Comparison of ENCODE assay signal across 23 cellular contexts in genomic region chr2:228527481-228527880, GRCh38.
A peak's percentile ranks its signal among the peaks of the same experiment; 100 is the strongest.
DNase-seq lines count a peak whose midpoint lies in the region; ATAC-seq and TF ChIP-seq lines count a peak whose summit lies in the region.
"Had no signal": no experiment of that assay in that cellular context is flagged by ENCODE, and none has a peak within 500 bp of the region (broad histone marks: within the 10 kb centered on the region; RNA-seq: fewer than 3 reads in every experiment).

No MANE protein-coding gene starts in this region.

- no peaks in the 10 kb centered on the region for H3K79me1 ChIP-seq in IMR-90 (ENCODE audit: low read depth in 1 of 2, low read length in 2 of 2)

- H2BK15ac ChIP-seq in IMR-90 (ENCODE audit: low read depth, low read length), result no peak overlapping the region

- no peak overlapping the region for H3K4me3 ChIP-seq in IMR-90 (ENCODE audit: insufficient read depth, low read depth, low read length)
- H3K4me3 ChIP-seq: BLaER1, K562, MG63 had no signal

- H3K27me3 ChIP-seq in IMR-90 (ENCODE audit: control insufficient read depth, insufficient read depth, low read length), result no peaks in the 10 kb centered on the region
- H3K27me3 ChIP-seq: BLaER1, MG63 had no signal

- H2AK9ac ChIP-seq in IMR-90 (replicated peaks; ENCODE audit: low read depth, low read length, poor library complexity), result no peak overlapping the region

- no peak overlapping the region for H2AFZ ChIP-seq in IMR-90 (replicated peaks; ENCODE audit: low read length, poor library complexity)

- POLR2A ChIA-PET in IMR-90 (lab: Charles Lee; ENCODE audit: unreplicated experiment), result no interaction called here

- CTCF ChIA-PET in IMR-90 (lab: Yijun Ruan, JAX), result no interaction called here

- intact Hi-C loops in IMR-90 (cut with micrococcal nuclease), result no loop called here

- H2BK120ac ChIP-seq in IMR-90 (ENCODE audit: low read depth, low read length), result no peak overlapping the region

- DNase-seq in DMS53 (lab: John Stamatoyannopoulos, UW), result peak; percentile 26
- peak; percentile 3 for DNase-seq in IMR-90
- DNase-seq in amniotic epithelial cell (ENCODE audit: low read depth), result peak; percentile 34
- peak; percentile 7 for DNase-seq in hepatic stellate cell (ENCODE audit: low spot score)
- no peak for DNase-seq in NOMO-1 (lab: John Stamatoyannopoulos, UW; ENCODE audit: unreplicated experiment in 2 of 2)
- DNase-seq in DMS79 treated with DMSO at 0.1 percent for 48 hours (lab: John Stamatoyannopoulos, UW), result no peak
- DNase-seq: ACHN; CD4-positive, alpha-beta T cell; COR-L47; H7; MG63; NCI-H1417; NCI-H1694 treated with DMSO at 0.1 percent for 48 hours; NCI-H2081 treated with DMSO at 0.1 percent for 48 hours; NCI-H2171 treated with DMSO at 0.1 percent for 48 hours; NCI-H446 treated with DMSO at 0.1 percent for 48 hours; OCI-M1; Right ventricle myocardium superior had no signal

- ATAC-seq in IMR-90 (ENCODE audit: low read depth) (no peak), GM19455 (IDR thresholded peaks at IDR 0.05; ENCODE audit: unreplicated experiment) (no peak), GM21576 (IDR thresholded peaks at IDR 0.05; ENCODE audit: unreplicated experiment) (no peak)
- ATAC-seq: K562 had no signal

- no peak overlapping the region for H3K56ac ChIP-seq in IMR-90 (ENCODE audit: extremely low read depth, insufficient read depth, low read length)

- no peak for TF ChIP-seq RAD21 in IMR-90 (IDR thresholded peaks at IDR 0.05; ENCODE audit: low read length)

- no peaks in the 10 kb centered on the region for H3K4me1 ChIP-seq in IMR-90 (ENCODE audit: control insufficient read depth, insufficient read depth, low read length)
- H3K4me1 ChIP-seq: BLaER1 had no signal

- H3K23ac ChIP-seq in IMR-90 (ENCODE audit: low read depth, low read length), result no peak overlapping the region

- in situ Hi-C loops in IMR-90 (cut with MboI; ENCODE audit: low sequenced_read_pairs), result no loop called here

- H2BK20ac ChIP-seq in IMR-90 (ENCODE audit: low read depth, low read length), result no peak overlapping the region

- H4K91ac ChIP-seq in IMR-90 (ENCODE audit: insufficient read depth, low read depth, low read length), result no peak overlapping the region

- H3K36me3 ChIP-seq in IMR-90 (ENCODE audit: control insufficient read depth, insufficient read depth, low read length), result no peaks in the 10 kb centered on the region
- H3K36me3 ChIP-seq: BLaER1, MG63 had no signal

- no CpG with 5 or more reads among the region's 2 CpGs for WGBS in IMR-90 (ENCODE audit: extremely low coverage in 2 of 2, insufficient read length in 1 of 2), 2 experiments

- no peak for TF ChIP-seq CTCF in IMR-90 (conservative IDR thresholded peaks at IDR 0.05; ENCODE audit: low read depth, low read length)

- H3K14ac ChIP-seq in IMR-90 (replicated peaks; ENCODE audit: low read depth, low read length), result no peak overlapping the region

- no peak overlapping the region for H3K9ac ChIP-seq in IMR-90 (ENCODE audit: low read depth, low read length)
- H3K9ac ChIP-seq: BLaER1 had no signal

- no peak overlapping the region for H4K5ac ChIP-seq in IMR-90 (ENCODE audit: low read depth, low read length)

- H3K4me2 ChIP-seq in IMR-90 (ENCODE audit: low read depth, low read length), result no peak overlapping the region
- H3K4me2 ChIP-seq: BLaER1 had no signal

- no peak overlapping the region for H2AK5ac ChIP-seq in IMR-90 (ENCODE audit: low read depth, low read length)

- peaks cover 2% of the 10 kb centered on the region; the same call in 1 of the 2 replicates for H3K9me3 ChIP-seq in IMR-90 (ENCODE audit: control insufficient read depth, insufficient read depth, low read length)

- no peak overlapping the region for H3K27ac ChIP-seq in IMR-90 (ENCODE audit: insufficient read depth, low read length)
- H3K27ac ChIP-seq: 22Rv1, BLaER1 had no signal

- TF ChIP-seq POLR2A in IMR-90 (IDR thresholded peaks at IDR 0.05; ENCODE audit: low read depth, low read length), result no peak

- H3K4ac ChIP-seq in IMR-90 (ENCODE audit: low read depth, low read length), result no peak overlapping the region

- dilution Hi-C loops in IMR-90 (cut with HindIII; ENCODE audit: low sequenced_read_pairs, unreplicated experiment), result no loop called here

- no TSS peak for BruUV-seq in IMR-90 (replicated peaks; lab: Mats Ljungman, UMichigan)

- H3K9me1 ChIP-seq in IMR-90 (ENCODE audit: insufficient read depth, low read length), result no peaks in the 10 kb centered on the region

- H2BK5ac ChIP-seq in IMR-90 (ENCODE audit: low read depth, low read length, poor library complexity, severe bottlenecking), result no peak overlapping the region

- no peaks in the 10 kb centered on the region for H4K20me1 ChIP-seq in IMR-90 (ENCODE audit: insufficient read depth, low read length)
- H4K20me1 ChIP-seq: BLaER1 had no signal

- no peak overlapping the region for H3K18ac ChIP-seq in IMR-90 (ENCODE audit: low read depth, low read length)

- no peak overlapping the region for H4K8ac ChIP-seq in IMR-90 (ENCODE audit: low read depth in 2 of 2, low read length in 2 of 2)

TF ChIP-seq in IMR-90, 13 proteins besides CTCF, POLR2A, EP300 and RAD21:
- TF ChIP-seq MXI1 (IDR thresholded peaks at IDR 0.05; ENCODE audit: borderline replicate concordance, low read depth, low read length), result no peak
- no peak for TF ChIP-seq SMC3 (IDR thresholded peaks at IDR 0.05; ENCODE audit: low read depth, low read length)
- no peak for TF ChIP-seq CHD1 (IDR thresholded peaks at IDR 0.05; ENCODE audit: low read depth, low read length)
- no peak for TF ChIP-seq FOS (IDR thresholded peaks at IDR 0.05; ENCODE audit: low read depth, low read length)

Comparison
In these comparisons a context has a peak if more than half of its experiments do, and no peak if none do; other contexts are left out.
1. DNase-seq: peak in DMS53 (single experiment), IMR-90 (single experiment), amniotic epithelial cell (single experiment) and hepatic stellate cell (single experiment); none in NOMO-1 (0 of 2) and DMS79 treated with DMSO at 0.1 percent for 48 hours (single experiment).